Comparison of ENCODE assay signal across 20 cellular contexts in genomic region chr4:90825849-90826248, GRCh38.
"Had no signal": no experiment of that assay in that cellular context is flagged by ENCODE, and none has a peak within 500 bp of the region (broad histone marks: within the 10 kb centered on the region; RNA-seq: fewer than 3 reads in every experiment).

No MANE protein-coding gene starts in this region.

- H3K9me3 ChIP-seq: esophagus muscularis mucosa, gastroesophageal sphincter, heart left ventricle, left lung, lower lobe of right lung had no signal

- H3K79me2 ChIP-seq: hepatocyte had no signal

- H3K27ac Mint-ChIP-seq: immature natural killer cell had no signal

- H3K36me3 Mint-ChIP-seq: immature natural killer cell had no signal

- H2AFZ ChIP-seq: hepatocyte had no signal

- H3K4me1 Mint-ChIP-seq: immature natural killer cell had no signal

- H3K27ac ChIP-seq: coronary artery, dorsolateral prefrontal cortex, esophagus muscularis mucosa, foreskin keratinocyte, gastroesophageal sphincter, heart left ventricle, hepatocyte, left lung, lower lobe of right lung had no signal

- H3K4me2 ChIP-seq: hepatocyte had no signal

- ATAC-seq: foreskin keratinocyte, gastroesophageal sphincter, heart left ventricle, left lung, left ventricle myocardium superior, lower lobe of right lung had no signal

- H3K27me3 ChIP-seq: dorsolateral prefrontal cortex, esophagus muscularis mucosa, foreskin keratinocyte, gastroesophageal sphincter, heart left ventricle, hepatocyte, left lung had no signal

- H3K36me3 ChIP-seq: esophagus muscularis mucosa, gastroesophageal sphincter, heart left ventricle, left lung, lower lobe of right lung had no signal

- H3K4me3 ChIP-seq: coronary artery, dorsolateral prefrontal cortex, esophagus muscularis mucosa, gastroesophageal sphincter, heart left ventricle, hepatocyte, left lung, lower lobe of right lung had no signal

- DNase-seq: dermis blood vessel endothelial cell; dorsolateral prefrontal cortex; effector CD4-positive, alpha-beta T cell; effector memory CD4-positive, alpha-beta T cell; foreskin keratinocyte; heart left ventricle; hypothalamus; immature natural killer cell; islet precursor cell; kidney; kidney glomerular epithelial cell; left lung; left ventricle myocardium superior; lower lobe of right lung; mesendoderm; midbrain had no signal

- H3K4me3 Mint-ChIP-seq: immature natural killer cell had no signal

- H3K4me1 ChIP-seq: esophagus muscularis mucosa, foreskin keratinocyte, gastroesophageal sphincter, heart left ventricle, left lung, lower lobe of right lung had no signal
